ENCODE assay signal across 23 cellular contexts in the genomic region with DNA sequence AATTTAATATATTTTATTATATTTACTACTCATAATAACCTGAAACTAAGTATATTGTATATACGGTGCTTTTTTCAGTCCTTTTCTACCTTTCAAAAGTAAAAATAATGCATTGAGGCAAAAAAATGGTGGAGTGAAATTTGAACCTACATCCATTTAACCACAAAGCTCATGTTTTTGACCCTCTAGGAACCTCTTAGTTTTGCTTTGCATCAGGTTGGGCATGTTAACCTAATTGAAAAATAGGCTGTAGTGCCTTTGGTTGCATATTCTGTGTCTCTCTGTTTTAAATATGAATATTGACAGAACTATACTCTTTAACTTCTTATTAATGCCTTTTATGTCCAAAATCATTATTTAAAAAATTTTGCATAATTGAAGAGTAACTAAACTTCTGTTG. TPM values are rescaled to one million over a fixed set of nuclear protein-coding genes. Genes with fewer than 3 reads are reported as not detected.
DNase-seq lines count a peak whose midpoint lies in the region; FAIRE-seq and TF ChIP-seq lines count a peak whose summit lies in the region.
"Had no signal": no experiment of that assay in that cellular context is flagged by ENCODE, and none has a peak within 500 bp of the region (broad histone marks: within the 10 kb centered on the region; RNA-seq: fewer than 3 reads in every experiment).

No MANE protein-coding gene starts in this region.

- H3K4me3 ChIP-seq in WI38 (ENCODE audit: low read depth, low read length) (peak overlapping the region; percentile 99), fibroblast of villous mesenchyme (ENCODE audit: low read depth, low read length) (peak overlapping the region; percentile 72), tibial artery (peak overlapping the region; percentile 57 to 61)

- TF ChIP-seq CTCF in WI38 (IDR thresholded peaks at IDR 0.05; ENCODE audit: low read depth, low read length) = no peak
- no peak for TF ChIP-seq CTCF in fibroblast of villous mesenchyme (IDR thresholded peaks at IDR 0.05; ENCODE audit: insufficient read depth, low read depth, low read length)
- TF ChIP-seq CTCF in tibial artery (IDR thresholded peaks at IDR 0.05) = no peak

- no peaks in the 10 kb centered on the region for H3K27me3 ChIP-seq in tibial artery

- DNase-seq in HCEC 1CT (peak; percentile 15), fibroblast of villous mesenchyme (ENCODE audit: low read depth) (no peak), tibial artery (no peak), RCC 7860 (ENCODE audit: low spot score) (no peak), UCSD-AML1 (lab: John Stamatoyannopoulos, UW; ENCODE audit: unreplicated experiment) (no peak)
- DNase-seq in stimulated activated CD4-positive, alpha-beta T cell treated with anti-CD3 and anti-CD28 coated beads, Interleukin-1b, Interleukin-23, amount 100 ng/mL, for 48 hours = no peak
- DNase-seq: DMS79, KG1, NCI-H1092, NCI-H1436, NCI-H2029, NCI-H226, NCI-H510A treated with DMSO at 0.1 percent for 48 hours, NCI-H748 treated with DMSO at 0.1 percent for 48 hours, SIG-M5, SK-N-SH had no signal

- H3K36me3 ChIP-seq in tibial artery = no peaks in the 10 kb centered on the region

- intact Hi-C loops in tibial artery (cut with DNase I; ENCODE audit: low total_unique reads) = loop anchor here (10.0 kb wide), 2 partner anchors 137 to 387 kb away; partner anchors contain the start of genes DNAI4 and MIER1

- peak overlapping the region; percentile 91 to 92 for H3K27ac ChIP-seq in tibial artery
- H3K27ac ChIP-seq: HL-60 had no signal

- FAIRE-seq in RCC 7860 (lab: Jason Lieb, UNC) = no peak
- FAIRE-seq: A204.1, H54, HepG2 had no signal

- no peaks in the 10 kb centered on the region for H3K9me3 ChIP-seq in tibial artery
- H3K9me3 ChIP-seq: SK-N-SH had no signal

- H3K4me1 ChIP-seq in tibial artery = peaks cover 3 to 85% (median 22%) of the 10 kb centered on the region in 4 donors

RNA-seq across cellular contexts. Expression of gene SGIP1, which starts 3.8 kb away (rescaled TPM):
- total RNA-seq in fibroblast of villous mesenchyme = 98.9 and 180 TPM in 2 replicates
- total RNA-seq: B cell, HepG2, HT-29 had no signal
